Comparison of ENCODE assay signal across 12 cellular contexts in the genomic region with DNA sequence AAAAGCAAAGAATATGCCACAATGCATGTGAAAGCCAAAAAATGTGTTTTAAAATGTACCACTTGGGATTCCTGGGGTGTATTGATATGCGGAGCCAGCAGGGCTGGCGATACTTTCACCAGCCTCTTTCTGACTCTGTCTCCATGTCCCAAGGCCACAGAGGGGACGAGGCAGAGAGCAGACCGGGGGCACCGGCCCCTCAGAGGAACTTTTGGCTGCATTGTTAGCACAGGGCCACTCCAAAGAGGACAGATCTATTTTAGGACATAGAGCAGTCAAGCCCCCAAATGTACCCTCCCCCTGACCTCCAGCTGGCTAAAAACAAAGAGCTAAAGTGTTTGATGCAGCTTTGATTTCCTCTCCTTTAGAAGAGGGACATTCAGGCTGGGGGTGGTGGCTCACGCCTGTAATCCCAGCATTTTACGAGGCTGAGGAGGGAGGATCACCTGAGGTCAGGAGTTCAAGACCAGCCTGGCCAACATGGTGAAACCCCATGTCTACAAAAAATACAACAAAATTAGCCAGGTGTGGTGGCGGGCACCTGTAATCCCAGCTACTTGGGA. TPM values are rescaled to one million over a fixed set of nuclear protein-coding genes. Genes with fewer than 3 reads are reported as not detected.
DNase-seq lines count a peak whose midpoint lies in the region; ATAC-seq and TF ChIP-seq lines count a peak whose summit lies in the region.
"Had no signal": no experiment of that assay in that cellular context is flagged by ENCODE, and none has a peak within 500 bp of the region (broad histone marks: within the 10 kb centered on the region; RNA-seq: fewer than 3 reads in every experiment).

No MANE protein-coding gene starts in this region.

- H3K4me1 ChIP-seq in adrenal gland (replicated peaks in 1 of 2), result peaks cover 23 to 35% of the 10 kb centered on the region in 2 donors
- H3K4me1 ChIP-seq in neuronal stem cell (ENCODE audit: control insufficient read depth in 2 of 2, insufficient read depth in 1 of 2, low read depth in 1 of 2, low read length in 2 of 2), result peaks cover 6 to 10% of the 10 kb centered on the region in 2 donors
- H3K4me1 ChIP-seq in upper lobe of left lung, result peaks cover 6 to 11% (median 8%) of the 10 kb centered on the region in 4 donors
- H3K4me1 ChIP-seq: Caco-2 had no signal

- peak overlapping the region; percentile 70 for H2AFZ ChIP-seq in neuronal stem cell (ENCODE audit: low read length)

- no peak overlapping the region for H2BK12ac ChIP-seq in neuronal stem cell (ENCODE audit: low read length)

- peaks cover 2% of the 10 kb centered on the region for H3K36me3 Mint-ChIP-seq in T-helper 2 cell treated with Interferon-gamma antibody and Interleukin-4, amounts not matched to agents 5 μg/mL and 100 μg/mL, for 36 hours (ENCODE audit: low read depth)

- no peak overlapping the region for H2BK120ac ChIP-seq in neuronal stem cell (ENCODE audit: low read depth, low read length)

- H3K14ac ChIP-seq in neuronal stem cell (ENCODE audit: low read length), result no peak overlapping the region

- H3K9ac ChIP-seq in neuronal stem cell (ENCODE audit: low read depth, low read length, poor library complexity), result no peak overlapping the region

- H3K4me3 ChIP-seq in adrenal gland (no peak overlapping the region), neuronal stem cell (ENCODE audit: low read length in 2 of 2) (peak overlapping the region in 1 of 2 donors; percentile 14), upper lobe of left lung (no peak overlapping the region)

- ATAC-seq in Right ventricle myocardium superior (ENCODE audit: poor library complexity) (peak; percentile 29), upper lobe of left lung (ENCODE audit: low FRiP score in 2 of 2) (no peak)

- WGBS in adrenal gland, 4 donors, result 39 to 47% (median 44%) methylated on average over 8 of the region's 8 CpGs
- no CpG with 5 or more reads among the region's 8 CpGs for WGBS in neuronal stem cell (ENCODE audit: extremely low coverage in 2 of 2, insufficient read length in 2 of 2, insufficient replicate concordance in 1 of 2), 2 donors
- 65 to 73% methylated on average over 7 to 8 of the region's 8 CpGs for WGBS in upper lobe of left lung, 2 donors

- H3K36me3 ChIP-seq in adrenal gland (replicated peaks in 1 of 2), result peaks cover 0 to 7% of the 10 kb centered on the region in 2 donors
- no peaks in the 10 kb centered on the region for H3K36me3 ChIP-seq in neuronal stem cell (replicated peaks in 1 of 2; ENCODE audit: control insufficient read depth in 2 of 2, insufficient read depth in 2 of 2, low read length in 2 of 2)
- peaks cover 0 to 11% (median 0%) of the 10 kb centered on the region in 4 donors for H3K36me3 ChIP-seq in upper lobe of left lung
- H3K36me3 ChIP-seq: neutrophil had no signal

- no peaks in the 10 kb centered on the region for H3K9me3 Mint-ChIP-seq in T-helper 2 cell treated with Interferon-gamma antibody and Interleukin-4, amounts not matched to agents 5 μg/mL and 100 μg/mL, for 36 hours

- no peak overlapping the region for H4K8ac ChIP-seq in neuronal stem cell (ENCODE audit: low read depth, low read length)

- no peak overlapping the region for H3K4me2 ChIP-seq in neuronal stem cell (ENCODE audit: insufficient read depth, low read length, poor library complexity, severe bottlenecking)

- TF ChIP-seq CTCF in adrenal gland (IDR thresholded peaks at IDR 0.05) (no peak), upper lobe of left lung (IDR thresholded peaks at IDR 0.05) (no peak)

- TF ChIP-seq POLR2A in adrenal gland (IDR thresholded peaks at IDR 0.05), result no peak
- no peak for TF ChIP-seq POLR2A in upper lobe of left lung (IDR thresholded peaks at IDR 0.05)

- H3K27ac Mint-ChIP-seq in T-helper 2 cell treated with Interferon-gamma antibody and Interleukin-4, amounts not matched to agents 5 μg/mL and 100 μg/mL, for 36 hours, result no peak overlapping the region

- intact Hi-C loops in adrenal gland (cut with DNase I) (loop anchor here in 1 of 2 donors (5.0 kb wide), 1 partner anchor 53 kb away; the partner anchor contains the start of gene HNRNPR), Right ventricle myocardium superior (cut with DNase I) (no loop called here)

- H3K79me1 ChIP-seq in neuronal stem cell (ENCODE audit: low read depth, low read length), result no peaks in the 10 kb centered on the region

- DNase-seq in adrenal gland (peak in 3 of 7 donors; percentile 45 to 57 (median 47)), Right ventricle myocardium superior (peak; percentile 59), neuronal stem cell (ENCODE audit: low spot score) (no peak), upper lobe of left lung (no peak), RPMI8226 (no peak)
- no peak for DNase-seq in activated CD4-positive, CD25-positive, alpha-beta regulatory T cell (lab: John Stamatoyannopoulos, UW)
- no peak for DNase-seq in T-helper 2 cell treated with Interferon-gamma antibody and Interleukin-4, amounts not matched to agents 5 μg/mL and 100 μg/mL, for 36 hours (ENCODE audit: low spot score)
- DNase-seq: Caco-2; NCI-H1105 treated with DMSO at 0.1 percent for 48 hours; NCI-H510A treated with DMSO at 0.1 percent for 48 hours; stimulated activated naive CD4-positive, alpha-beta T cell treated with Interleukin-2 at 50 U/mL for 16 hours had no signal

- no peak overlapping the region for H3K4ac ChIP-seq in neuronal stem cell (ENCODE audit: low read length)

- no peak overlapping the region for H3K4me3 Mint-ChIP-seq in T-helper 2 cell treated with Interferon-gamma antibody and Interleukin-4, amounts not matched to agents 5 μg/mL and 100 μg/mL, for 36 hours

- H3K9me3 ChIP-seq in adrenal gland (replicated peaks in 1 of 3), result no peaks in the 10 kb centered on the region
- peaks cover 4 to 18% of the 10 kb centered on the region in 2 donors for H3K9me3 ChIP-seq in neuronal stem cell (replicated peaks in 1 of 2; ENCODE audit: control insufficient read depth in 2 of 2, insufficient read depth in 1 of 2, low read depth in 1 of 2, low read length in 2 of 2)
- no peaks in the 10 kb centered on the region for H3K9me3 ChIP-seq in upper lobe of left lung
- H3K9me3 ChIP-seq: Caco-2, neutrophil had no signal

- TF ChIP-seq EP300 in upper lobe of left lung (IDR thresholded peaks at IDR 0.05), result no peak

- H3K27ac ChIP-seq in adrenal gland (peak overlapping the region; percentile 47 to 94 (median 84)), neuronal stem cell (replicated peaks; ENCODE audit: low read length) (no peak overlapping the region), upper lobe of left lung (peak overlapping the region in 3 of 4 donors; percentile 25 to 61 (median 46))
- H3K27ac ChIP-seq: neutrophil had no signal

- H3K4me1 Mint-ChIP-seq in T-helper 2 cell treated with Interferon-gamma antibody and Interleukin-4, amounts not matched to agents 5 μg/mL and 100 μg/mL, for 36 hours (ENCODE audit: low read depth), result peaks cover 4% of the 10 kb centered on the region

- no peak overlapping the region for H3K18ac ChIP-seq in neuronal stem cell (ENCODE audit: low read length)

- H4K91ac ChIP-seq in neuronal stem cell (ENCODE audit: low read depth, low read length, poor library complexity), result no peak overlapping the region

- H2BK15ac ChIP-seq in neuronal stem cell (ENCODE audit: low read length), result no peak overlapping the region

- no peaks in the 10 kb centered on the region for H3K27me3 ChIP-seq in adrenal gland
- H3K27me3 ChIP-seq in neuronal stem cell (ENCODE audit: control insufficient read depth in 3 of 3, insufficient read depth in 3 of 3, low read depth in 1 of 3, low read length in 3 of 3), result no peaks in the 10 kb centered on the region
- no peaks in the 10 kb centered on the region for H3K27me3 ChIP-seq in upper lobe of left lung

- no peak overlapping the region for H3K23ac ChIP-seq in neuronal stem cell (ENCODE audit: low read depth, low read length, poor library complexity)

- H3K27me3 Mint-ChIP-seq in T-helper 2 cell treated with Interferon-gamma antibody and Interleukin-4, amounts not matched to agents 5 μg/mL and 100 μg/mL, for 36 hours (ENCODE audit: low read depth), result no peaks in the 10 kb centered on the region

- H2BK5ac ChIP-seq in neuronal stem cell (ENCODE audit: low read length), result no peak overlapping the region

- no peak overlapping the region for H2AK5ac ChIP-seq in neuronal stem cell (ENCODE audit: low read depth, low read length)

RNA-seq across cellular contexts. Expression of gene ZNF436, which starts 25.6 kb away (rescaled TPM):
- 10 to 100 TPM in 7 of 8 donors, 1 to 10 TPM in 1; 7.8 to 43.7 (median 25.1) TPM for total RNA-seq in adrenal gland
- 10 to 100 TPM; 10.1 to 16.2 (median 13.3) TPM for polyA plus RNA-seq in adrenal gland
- total RNA-seq in Right ventricle myocardium superior, result 11.4 TPM
- 5.8 TPM for polyA plus RNA-seq in neuronal stem cell (2013, experiment 1 of 2)
- polyA plus RNA-seq in neuronal stem cell (2013, experiment 2 of 2), result 5.8 TPM
- total RNA-seq in upper lobe of left lung, result 10 to 100 TPM in 2 of 6 donors, 1 to 10 TPM in 4; 5.5 to 11.3 (median 8.2) TPM

RNA-seq across cellular contexts. Expression of gene TCEA3, which starts 29.3 kb away (rescaled TPM):
- total RNA-seq in adrenal gland, result 100 to 1,000 TPM in 5 of 8 donors, 10 to 100 TPM in 3; 23.6 to 152 (median 115) TPM
- polyA plus RNA-seq in adrenal gland, result 100 to 1,000 TPM in 2 of 3 donors, 10 to 100 TPM in 1; 51.8 to 132 (median 102) TPM
- total RNA-seq in Right ventricle myocardium superior, result 72.7 TPM
- 2.2 TPM for polyA plus RNA-seq in neuronal stem cell (2013, experiment 1 of 2)
- polyA plus RNA-seq in neuronal stem cell (2013, experiment 2 of 2), result 2.3 TPM
- total RNA-seq in upper lobe of left lung, result 100 to 1,000 TPM in 1 of 6 donors, 10 to 100 TPM in 5; 32.5 to 141 (median 42.9) TPM

RNA-seq across cellular contexts. Expression of gene HNRNPR, which starts 51.2 kb away (rescaled TPM):
- total RNA-seq in adrenal gland (100 to 1,000 TPM in 3 of 8 donors, 10 to 100 TPM in 5; 36.5 to 141 (median 81.5) TPM), Right ventricle myocardium superior (53.5 TPM), upper lobe of left lung (10 to 100 TPM; 43.9 to 97.7 (median 73.5) TPM)
- 100 to 1,000 TPM in 1 of 3 donors, 10 to 100 TPM in 2; 51.7 to 190 (median 83.1) TPM for polyA plus RNA-seq in adrenal gland
- 240 TPM for polyA plus RNA-seq in neuronal stem cell (2013, experiment 1 of 2)
- 241 TPM for polyA plus RNA-seq in neuronal stem cell (2013, experiment 2 of 2)
